In genomic region chr4:144178414-144178813, GRCh38 we compare ENCODE assay signal across 36 cellular contexts. TPM values are rescaled to one million over a fixed set of nuclear protein-coding genes. Genes with fewer than 3 reads are reported as not detected.
DNase-seq lines count a peak whose midpoint lies in the region; TF ChIP-seq lines count a peak whose summit lies in the region.
"Had no signal": no experiment of that assay in that cellular context is flagged by ENCODE, and none has a peak within 500 bp of the region (broad histone marks: within the 10 kb centered on the region; RNA-seq: fewer than 3 reads in every experiment).

No MANE protein-coding gene starts in this region.

- in situ Hi-C loops in astrocyte of the cerebellum (cut with HindIII; ENCODE audit: low sequenced_read_pairs), result loop anchor here (25.0 kb wide), 1 partner anchor 909 kb away; the partner anchor contains the start of genes ABCE1 and ANAPC10

- no peak overlapping the region for H3K9ac ChIP-seq in trophoblast cell (ENCODE audit: low read length)
- H3K9ac ChIP-seq: BLaER1 treated with 17β-estradiol and CSF1 and Interleukin-3, amounts not matched to agents 10 nM and 100 nM; KMS-11 had no signal

- H3K18ac ChIP-seq in trophoblast cell (ENCODE audit: low read length), result no peak overlapping the region

- no peak overlapping the region for H3K4ac ChIP-seq in trophoblast cell (ENCODE audit: low read depth, low read length)

- no peak overlapping the region for H2AK5ac ChIP-seq in trophoblast cell (ENCODE audit: low read length)

- H3K4me3 ChIP-seq in astrocyte of the cerebellum (ENCODE audit: low read depth, low read length) (no peak overlapping the region), trophoblast cell (ENCODE audit: low read depth, low read length) (no peak overlapping the region), osteoblast (ENCODE audit: insufficient read depth, low read length) (no peak overlapping the region)
- H3K4me3 ChIP-seq: body of pancreas, colonic mucosa, heart right ventricle, pancreas, smooth muscle cell, thyroid gland had no signal

- H2BK12ac ChIP-seq in trophoblast cell (ENCODE audit: low read length), result no peak overlapping the region

- H3K4me2 ChIP-seq in trophoblast cell (ENCODE audit: low read length) (no peak overlapping the region), osteoblast (ENCODE audit: insufficient read depth, low read length) (no peak overlapping the region)
- H3K4me2 ChIP-seq: KMS-11, smooth muscle cell had no signal

- H4K20me1 ChIP-seq in osteoblast (ENCODE audit: insufficient read depth, low read length), result no peaks in the 10 kb centered on the region
- H4K20me1 ChIP-seq: BLaER1 treated with 17β-estradiol and CSF1 and Interleukin-3, amounts not matched to agents 10 nM and 100 nM had no signal

- no peak overlapping the region for H3K23ac ChIP-seq in trophoblast cell (ENCODE audit: low read length)

- H3K27me3 ChIP-seq in trophoblast cell (ENCODE audit: insufficient read depth, low read length), result no peaks in the 10 kb centered on the region
- no peaks in the 10 kb centered on the region for H3K27me3 ChIP-seq in osteoblast (ENCODE audit: insufficient read depth, low read length)
- H3K27me3 ChIP-seq: BLaER1 treated with 17β-estradiol and CSF1 and Interleukin-3, amounts not matched to agents 10 nM and 100 nM; body of pancreas; colonic mucosa; foreskin keratinocyte; heart right ventricle; pancreas; thyroid gland had no signal

- no peak for TF ChIP-seq CTCF in astrocyte of the cerebellum (IDR thresholded peaks at IDR 0.05; ENCODE audit: low read depth, low read length, missing control alignments)
- no peak for TF ChIP-seq CTCF in osteoblast (IDR thresholded peaks at IDR 0.05; ENCODE audit: extremely low read depth, low read depth, low read length)

- no peak overlapping the region for H4K12ac ChIP-seq in trophoblast cell (ENCODE audit: low read depth, low read length)

- H3K36me3 ChIP-seq in trophoblast cell (ENCODE audit: control insufficient read depth in 1 of 2, insufficient read depth in 2 of 2, low read length in 2 of 2), result no peaks in the 10 kb centered on the region
- H3K36me3 ChIP-seq in osteoblast (ENCODE audit: insufficient read depth, low read length), result no peaks in the 10 kb centered on the region
- H3K36me3 ChIP-seq: BLaER1 treated with 17β-estradiol and CSF1 and Interleukin-3, amounts not matched to agents 10 nM and 100 nM; colonic mucosa; heart right ventricle; pancreas; thyroid gland had no signal

- no peak overlapping the region for H4K8ac ChIP-seq in trophoblast cell (ENCODE audit: low read depth, low read length)

- H3K79me1 ChIP-seq in trophoblast cell (ENCODE audit: low read length), result no peaks in the 10 kb centered on the region

- H3K27ac ChIP-seq in trophoblast cell (ENCODE audit: low read depth, low read length) (peak overlapping the region; percentile 8), osteoblast (ENCODE audit: low read depth, low read length) (no peak overlapping the region)
- H3K27ac ChIP-seq: body of pancreas, colonic mucosa, foreskin keratinocyte, heart right ventricle, KMS-11, pancreas, RWPE1, thyroid gland had no signal

- no CpG with 5 or more reads among the region's 2 CpGs for WGBS in trophoblast cell (ENCODE audit: extremely low coverage, insufficient coverage, insufficient read length)

- no peak overlapping the region for H2AFZ ChIP-seq in trophoblast cell (ENCODE audit: insufficient read depth, low read length, poor library complexity)
- H2AFZ ChIP-seq in osteoblast (ENCODE audit: low read length), result no peak overlapping the region

- H3K14ac ChIP-seq in trophoblast cell (ENCODE audit: low read length), result no peak overlapping the region

- H3K9me3 ChIP-seq in trophoblast cell (ENCODE audit: insufficient read depth, low read depth, low read length), result no peaks in the 10 kb centered on the region
- H3K9me3 ChIP-seq in osteoblast (ENCODE audit: low read depth, low read length), result no peaks in the 10 kb centered on the region
- H3K9me3 ChIP-seq: body of pancreas, colonic mucosa, heart right ventricle, pancreas, thyroid gland had no signal

- H4K91ac ChIP-seq in trophoblast cell (ENCODE audit: low read depth, low read length), result no peak overlapping the region

- H3K4me1 ChIP-seq in trophoblast cell (ENCODE audit: control insufficient read depth in 1 of 2, insufficient read depth in 2 of 2, low read length in 2 of 2), result peaks cover 0 to 3% of the 10 kb centered on the region in 2 experiments
- peaks cover 5% of the 10 kb centered on the region for H3K4me1 ChIP-seq in osteoblast (ENCODE audit: insufficient read depth, low read length)
- H3K4me1 ChIP-seq: body of pancreas, colonic mucosa, foreskin keratinocyte, pancreas had no signal

- H3K79me2 ChIP-seq in trophoblast cell (ENCODE audit: control insufficient read depth, insufficient read depth, low read length, poor library complexity) (no peaks in the 10 kb centered on the region), osteoblast (ENCODE audit: insufficient read depth, low read length) (no peaks in the 10 kb centered on the region)

- no peak overlapping the region for H2BK5ac ChIP-seq in trophoblast cell (ENCODE audit: low read depth, low read length, poor library complexity)

- DNase-seq in HS-27A (ENCODE audit: low read depth) (peak; percentile 48), astrocyte of the cerebellum (ENCODE audit: low read depth) (peak; percentile 12), hepatic stellate cell (ENCODE audit: low spot score) (peak; percentile 3), trophoblast cell (peak in 1 of 2 donors; percentile 20), ureter (ENCODE audit: low spot score) (no peak), middle frontal gyrus (ENCODE audit: extremely low spot score, low spot score) (no peak), osteoblast (ENCODE audit: insufficient read length, low spot score, missing footprints) (no peak)
- DNase-seq: activated CD4-positive, alpha-beta T cell treated with anti-CD3 and anti-CD28 coated beads for 4 hours; activated CD8-positive, alpha-beta memory T cell treated with anti-CD3 and anti-CD28 coated beads for 24 hours; activated effector memory CD4-positive, alpha-beta T cell treated with anti-CD3 and anti-CD28 coated beads, Interleukin-2, amount 50 U/mL, for 16 hours; activated naive CD8-positive, alpha-beta T cell treated with anti-CD3 and anti-CD28 coated beads for 36 hours; body of pancreas; colonic mucosa; effector memory CD8-positive, alpha-beta T cell; GF-D8; heart right ventricle; left colon; mesenchymal stem cell; naive thymus-derived CD8-positive, alpha-beta T cell; NCI-H1417 treated with DMSO at 0.1 percent for 48 hours; NCI-H2107; pancreas; retina; stimulated activated CD4-positive, alpha-beta T cell treated with anti-CD3 and anti-CD28 coated beads, Interleukin-1b, Interleukin-23, amount 100 ng/mL, for 48 hours; stimulated activated CD8-positive, alpha-beta memory T cell treated with anti-CD3 and anti-CD28 coated beads, Interleukin-4, amount 100 ng/mL, for 48 hours; stimulated activated naive CD8-positive, alpha-beta T cell treated with anti-CD3 and anti-CD28 coated beads, Interleukin-15, amount 100 ng/mL, for 72 hours; thyroid gland had no signal

- H2BK120ac ChIP-seq in trophoblast cell (ENCODE audit: insufficient read depth, low read length, poor library complexity), result no peak overlapping the region

RNA-seq across cellular contexts. Expression of gene GYPA, which starts 37.9 kb away (rescaled TPM):
- polyA plus RNA-seq in trophoblast cell (2013), result not detected in 2 replicates
- not detected for total RNA-seq in ureter
- not detected in 2 replicates for total RNA-seq in osteoblast
- total RNA-seq: activated naive CD8-positive, alpha-beta T cell treated with anti-CD3 and anti-CD28 coated beads for 36 hours; body of pancreas; foreskin keratinocyte; left colon; naive thymus-derived CD8-positive, alpha-beta T cell; NCI-H460; pancreas; smooth muscle cell; T-helper 2 cell treated with Interferon-gamma antibody and Interleukin-4, amounts not matched to agents 100 ng/mL and 5 ng/mL, for 36 hours; thyroid gland had no signal
- polyA plus RNA-seq: AG04450; esophagus; foreskin keratinocyte; heart right ventricle; naive thymus-derived CD8-positive, alpha-beta T cell; pancreas; smooth muscle cell had no signal

Comparison
In these comparisons a context has a peak if more than half of its experiments do, and no peak if none do; other contexts are left out.
1. DNase-seq: peak in HS-27A (single experiment), astrocyte of the cerebellum (single experiment) and hepatic stellate cell (single experiment); none in ureter (single experiment), middle frontal gyrus (single experiment) and osteoblast (single experiment).